In the genomic region with DNA sequence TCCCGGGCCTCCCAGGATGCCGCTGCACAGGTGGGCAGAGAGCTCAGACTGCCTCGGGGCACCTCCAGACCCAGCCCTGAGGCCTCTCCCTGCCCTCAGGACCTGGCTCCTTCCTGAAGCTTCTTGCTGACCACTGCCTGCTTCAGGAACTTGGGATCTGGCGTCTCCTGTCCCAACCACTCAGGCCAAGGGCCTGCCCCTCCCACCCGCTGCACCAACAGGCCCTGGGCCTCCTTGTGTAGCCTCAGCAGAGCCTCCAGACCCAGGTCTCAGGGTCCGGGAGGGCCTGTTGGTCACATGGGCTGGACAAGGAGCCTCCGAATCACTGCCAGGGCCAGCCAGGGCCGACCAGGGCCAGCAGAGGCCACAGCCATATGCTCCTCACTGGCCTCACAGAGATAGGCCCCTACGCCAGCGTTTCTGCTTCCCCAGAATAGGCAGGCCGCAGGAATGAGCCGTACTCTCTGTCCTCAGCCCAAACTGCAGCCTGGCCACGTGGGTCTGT, we compare ENCODE assay signal across 12 cellular contexts. TPM values are rescaled to one million over a fixed set of nuclear protein-coding genes. Genes with fewer than 3 reads are reported as not detected.
DNase-seq lines count a peak whose midpoint lies in the region; ATAC-seq and TF ChIP-seq lines count a peak whose summit lies in the region.
"Had no signal": no experiment of that assay in that cellular context is flagged by ENCODE, and none has a peak within 500 bp of the region (broad histone marks: within the 10 kb centered on the region; RNA-seq: fewer than 3 reads in every experiment).

No MANE protein-coding gene starts in this region.

- intact Hi-C loops in left ventricle myocardium inferior (cut with micrococcal nuclease) (no loop called here), sciatic nerve (cut with DNase I) (no loop called here)

- peak overlapping the region; percentile 85; the same call in 1 of the 2 replicates for H3K4me2 ChIP-seq in DND-41 (ENCODE audit: insufficient read depth, low read length)

- ATAC-seq in DND-41 (ENCODE audit: insufficient read depth, low read depth) (no peak), sciatic nerve (no peak), GM21529 (IDR thresholded peaks at IDR 0.05; ENCODE audit: unreplicated experiment) (no peak)

- H3K9ac ChIP-seq in DND-41 (ENCODE audit: low read depth, low read length) (no peak overlapping the region), adipocyte (ENCODE audit: low read length) (peak overlapping the region; percentile 95)

- peaks cover 32% of the 10 kb centered on the region for H3K79me2 ChIP-seq in DND-41 (ENCODE audit: insufficient read depth, low read length)

- DNase-seq in DND-41 (no peak), adipocyte (ENCODE audit: low read depth) (no peak), left ventricle myocardium inferior (peak; percentile 15), sciatic nerve (ENCODE audit: low spot score) (peak; percentile 55), NCI-H748 treated with DMSO at 0.1 percent for 48 hours (lab: John Stamatoyannopoulos, UW) (no peak), DMS53 treated with DMSO at 0.1 percent for 48 hours (lab: John Stamatoyannopoulos, UW; ENCODE audit: unreplicated experiment) (no peak)
- no peak for DNase-seq in activated naive CD4-positive, alpha-beta T cell treated with anti-CD3 and anti-CD28 coated beads, Interleukin-2, amount 50 U/mL, for 16 hours
- DNase-seq: activated CD4-positive, alpha-beta T cell treated with anti-CD3 and anti-CD28 coated beads for 4 hours; Calu3; NCI-H2171; trophoblast cell had no signal

- peaks cover 37% of the 10 kb centered on the region for H3K4me1 ChIP-seq in DND-41 (ENCODE audit: insufficient read depth, low read length)
- H3K4me1 ChIP-seq in adipocyte (ENCODE audit: control insufficient read depth, insufficient read depth, low read length): peaks cover 47% of the 10 kb centered on the region
- peaks cover 91% of the 10 kb centered on the region for H3K4me1 ChIP-seq in left ventricle myocardium inferior

- H3K9me3 ChIP-seq in DND-41 (ENCODE audit: insufficient read depth, low read length, severe bottlenecking) (no peaks in the 10 kb centered on the region), adipocyte (ENCODE audit: control insufficient read depth, low read length) (no peaks in the 10 kb centered on the region), left ventricle myocardium inferior (replicated peaks) (no peaks in the 10 kb centered on the region)

- peaks cover 64% of the 10 kb centered on the region for H4K20me1 ChIP-seq in DND-41 (ENCODE audit: insufficient read depth, low read length)

- H3K36me3 ChIP-seq in DND-41 (ENCODE audit: insufficient read depth, low read length) (peaks cover 49% of the 10 kb centered on the region), adipocyte (ENCODE audit: control insufficient read depth, insufficient read depth, low read length, severe bottlenecking) (peaks cover 16% of the 10 kb centered on the region), left ventricle myocardium inferior (peaks cover 10% of the 10 kb centered on the region)

- no peak overlapping the region for H2AFZ ChIP-seq in DND-41 (ENCODE audit: low read depth, low read length)

- H3K27me3 ChIP-seq in DND-41 (ENCODE audit: insufficient read depth, low read length, poor library complexity): no peaks in the 10 kb centered on the region
- H3K27me3 ChIP-seq in adipocyte (replicated peaks; ENCODE audit: control insufficient read depth, insufficient read depth, low read length): no peaks in the 10 kb centered on the region
- H3K27me3 ChIP-seq in left ventricle myocardium inferior (ENCODE audit: low read depth): no peaks in the 10 kb centered on the region

- TF ChIP-seq CTCF in DND-41 (IDR thresholded peaks at IDR 0.05; ENCODE audit: borderline replicate concordance, extremely low read depth, low read length, poor library complexity, severe bottlenecking) (no peak), left ventricle myocardium inferior (IDR thresholded peaks at IDR 0.05; ENCODE audit: borderline replicate concordance) (no peak)

- H3K27ac ChIP-seq in DND-41 (ENCODE audit: low read length) (no peak overlapping the region), left ventricle myocardium inferior (replicated peaks) (peak overlapping the region; percentile 100)

- H3K4me3 ChIP-seq in DND-41 (ENCODE audit: low read depth in 1 of 2, low read length in 2 of 2) (no peak overlapping the region), adipocyte (ENCODE audit: low read length) (peak overlapping the region; percentile 88), left ventricle myocardium inferior (peak overlapping the region; percentile 79)

RNA-seq across cellular contexts. Expression of gene MXD4, which starts 2.8 kb away (rescaled TPM):
- 40.4 TPM for total RNA-seq in left ventricle myocardium inferior
- 84.7 TPM for total RNA-seq in sciatic nerve

RNA-seq across cellular contexts. Expression of gene HAUS3, which starts 17.2 kb away (rescaled TPM):
- total RNA-seq in left ventricle myocardium inferior: 6.4 TPM
- total RNA-seq in sciatic nerve: 15.4 TPM

RNA-seq across cellular contexts. Expression of gene POLN, which starts 17.2 kb away (rescaled TPM):
- 2.2 TPM for total RNA-seq in left ventricle myocardium inferior
- total RNA-seq in sciatic nerve: 7.7 TPM

Comparison
In these comparisons a context has a peak if more than half of its experiments do, and no peak if none do; other contexts are left out.
1. DNase-seq: peak in left ventricle myocardium inferior (single experiment) and sciatic nerve (single experiment); none in DND-41 (single experiment), adipocyte (single experiment), NCI-H748 treated with DMSO at 0.1 percent for 48 hours (single experiment), DMS53 treated with DMSO at 0.1 percent for 48 hours (single experiment) and activated naive CD4-positive, alpha-beta T cell treated with anti-CD3 and anti-CD28 coated beads, Interleukin-2, amount 50 U/mL, for 16 hours (single experiment).
2. H3K4me3 ChIP-seq: peak in adipocyte (single experiment) and left ventricle myocardium inferior (single experiment); none in DND-41 (0 of 2).